ENCODE assay signal across 27 cellular contexts in genomic region chrX:11967986-11968385, GRCh38.
A peak's percentile ranks its signal among the peaks of the same experiment; 100 is the strongest.
DNase-seq lines count a peak whose midpoint lies in the region; ATAC-seq and TF ChIP-seq lines count a peak whose summit lies in the region.
"Had no signal": no experiment of that assay in that cellular context is flagged by ENCODE, and none has a peak within 500 bp of the region (broad histone marks: within the 10 kb centered on the region; RNA-seq: fewer than 3 reads in every experiment).

No MANE protein-coding gene starts in this region.

- no peak overlapping the region for H3K4me2 ChIP-seq in neural progenitor cell

- H3K4me3 ChIP-seq in neural progenitor cell (no peak overlapping the region), vagina (no peak overlapping the region)
- H3K4me3 ChIP-seq: thyroid gland had no signal

- DNase-seq in Calu3: peak; percentile 16
- DNase-seq in NCI-H69 (lab: John Stamatoyannopoulos, UW): peak; percentile 31
- DNase-seq in dermis blood vessel endothelial cell: peak; percentile 32
- DNase-seq in neural progenitor cell (ENCODE audit: low spot score): no peak
- no peak for DNase-seq in anterior cingulate cortex (lab: John Stamatoyannopoulos, UW)
- no peak for DNase-seq in vagina (ENCODE audit: extremely low spot score in 2 of 2)
- DNase-seq: activated CD4-positive, alpha-beta memory T cell treated with anti-CD3 and anti-CD28 coated beads, Interleukin-2, amount 10 ng/mL, durations not matched to agents 7 days and 5 days; activated CD8-positive, alpha-beta memory T cell treated with anti-CD3 and anti-CD28 coated beads, Interleukin-2, amount 50 U/mL, for 4 hours; activated naive CD4-positive, alpha-beta T cell treated with anti-CD3 and anti-CD28 coated beads, Interleukin-2, amount 50 U/mL, for 16 hours; amniotic stem cell; CD8-positive, alpha-beta memory T cell; DMS153; glutamatergic neuron; KG1; NCI-H2171 treated with DMSO at 0.1 percent for 48 hours; NCI-H510A; NK-92 treated with Interleukin-12 subunit alpha and Interleukin-12 subunit beta, amount 100 ng/mL, for 24 hours; stimulated activated CD4-positive, alpha-beta T cell treated with anti-CD3 and anti-CD28 coated beads, Interleukin-4, amount 100 ng/mL, for 1 hour; T-helper 17 cell; thyroid gland had no signal

- no peaks in the 10 kb centered on the region for H3K27me3 ChIP-seq in neural progenitor cell
- no peaks in the 10 kb centered on the region for H3K27me3 ChIP-seq in vagina
- H3K27me3 ChIP-seq: thyroid gland had no signal

- no peaks in the 10 kb centered on the region for H3K9me3 ChIP-seq in neural progenitor cell (ENCODE audit: low read depth)
- no peaks in the 10 kb centered on the region for H3K9me3 ChIP-seq in vagina
- H3K9me3 ChIP-seq: thyroid gland had no signal

- TF ChIP-seq CTCF in Calu3 (IDR thresholded peaks at IDR 0.05; ENCODE audit: unreplicated experiment): no peak
- no peak for TF ChIP-seq CTCF in neural progenitor cell (IDR thresholded peaks at IDR 0.05)
- no peak for TF ChIP-seq CTCF in vagina (IDR thresholded peaks at IDR 0.05)

- intact Hi-C loops in Calu3 (cut with micrococcal nuclease; ENCODE audit: unreplicated experiment) (loop anchor here (5.0 to 10.0 kb wide), 3 partner anchors 39 to 107 kb away; no protein-coding TSS in a partner anchor), vagina (cut with DNase I) (no loop called here)

- H3K27ac ChIP-seq in neural progenitor cell (no peak overlapping the region), vagina (no peak overlapping the region)
- H3K27ac ChIP-seq: thyroid gland had no signal

- no peaks in the 10 kb centered on the region for H3F3A ChIP-seq in neural progenitor cell (ENCODE audit: low read depth)

- TF ChIP-seq POLR2A in vagina (IDR thresholded peaks at IDR 0.05): no peak

- H3K36me3 Mint-ChIP-seq in Calu3 (ENCODE audit: insufficient read depth, unreplicated experiment) (no peaks in the 10 kb centered on the region), neural progenitor cell (no peaks in the 10 kb centered on the region)
- H3K36me3 Mint-ChIP-seq: CD8-positive, alpha-beta memory T cell had no signal

- H3K4me1 ChIP-seq in neural progenitor cell (no peaks in the 10 kb centered on the region), vagina (no peaks in the 10 kb centered on the region)
- H3K4me1 ChIP-seq: thyroid gland had no signal

- peaks cover 55% of the 10 kb centered on the region for H3K4me1 Mint-ChIP-seq in Calu3 (ENCODE audit: low read depth, unreplicated experiment)
- H3K4me1 Mint-ChIP-seq in neural progenitor cell: peaks cover 2% of the 10 kb centered on the region
- H3K4me1 Mint-ChIP-seq: activated CD4-positive, alpha-beta memory T cell treated with anti-CD3 and anti-CD28 coated beads, Interleukin-2, amount 10 ng/mL, durations not matched to agents 7 days and 5 days; B cell; CD8-positive, alpha-beta memory T cell; T-helper 17 cell had no signal

- H3K9me3 Mint-ChIP-seq in Calu3 (ENCODE audit: low read depth, unreplicated experiment): no peaks in the 10 kb centered on the region
- peaks cover 2% of the 10 kb centered on the region for H3K9me3 Mint-ChIP-seq in neural progenitor cell
- H3K9me3 Mint-ChIP-seq: activated CD4-positive, alpha-beta memory T cell treated with anti-CD3 and anti-CD28 coated beads, Interleukin-2, amount 10 ng/mL, durations not matched to agents 7 days and 5 days; activated T-helper 1 cell treated with anti-CD3 and anti-CD28 coated beads, Interleukin-12 subunit alpha, Interleukin-12 subunit beta, Interleukin-2, Interleukin-4 antibody, amounts not matched to agents 30 ng/mL and 10 ng/mL and 1 ng/mL, durations not matched to agents 14 hours and 24 hours and 36 hours; CD8-positive, alpha-beta memory T cell had no signal

- H3K4me3 Mint-ChIP-seq in Calu3 (ENCODE audit: low read depth, unreplicated experiment): no peak overlapping the region
- H3K4me3 Mint-ChIP-seq in neural progenitor cell: no peak overlapping the region
- H3K4me3 Mint-ChIP-seq: activated CD4-positive, alpha-beta memory T cell treated with anti-CD3 and anti-CD28 coated beads, Interleukin-2, amount 10 ng/mL, durations not matched to agents 7 days and 5 days; activated T-helper 1 cell treated with anti-CD3 and anti-CD28 coated beads, Interleukin-12 subunit alpha, Interleukin-12 subunit beta, Interleukin-2, Interleukin-4 antibody, amounts not matched to agents 30 ng/mL and 10 ng/mL and 1 ng/mL, durations not matched to agents 14 hours and 24 hours and 36 hours; B cell; CD8-positive, alpha-beta memory T cell; T-helper 17 cell had no signal

- ATAC-seq in HG03139 (IDR thresholded peaks at IDR 0.05; ENCODE audit: unreplicated experiment) (no peak), HG02981 (IDR thresholded peaks at IDR 0.05; ENCODE audit: unreplicated experiment) (no peak)
- ATAC-seq: left lobe of liver, Right ventricle myocardium inferior, sciatic nerve, T-helper 17 cell had no signal

- H3K27me3 Mint-ChIP-seq in Calu3 (ENCODE audit: unreplicated experiment) (no peaks in the 10 kb centered on the region), neural progenitor cell (ENCODE audit: insufficient read depth, low read depth) (no peaks in the 10 kb centered on the region)
- H3K27me3 Mint-ChIP-seq: activated CD4-positive, alpha-beta memory T cell treated with anti-CD3 and anti-CD28 coated beads, Interleukin-2, amount 10 ng/mL, durations not matched to agents 7 days and 5 days; B cell had no signal

- CTCF ChIA-PET in Calu3 (lab: Charles Lee): interaction anchor here (0.7 to 1.9 kb wide), 5 partner anchors 9 to 307 kb away, joined by 3 to 8 read pairs (median 4); no protein-coding TSS in a partner anchor

- no peaks in the 10 kb centered on the region for H3K79me2 ChIP-seq in neural progenitor cell (ENCODE audit: low read depth)

- no peaks in the 10 kb centered on the region for H3K36me3 ChIP-seq in neural progenitor cell
- no peaks in the 10 kb centered on the region for H3K36me3 ChIP-seq in vagina
- H3K36me3 ChIP-seq: thyroid gland had no signal

- H3K9ac ChIP-seq in neural progenitor cell: no peak overlapping the region

- no peak overlapping the region for H2AFZ ChIP-seq in neural progenitor cell (replicated peaks)

- no TSS peak for BruUV-seq in Calu3 (replicated peaks; lab: Mats Ljungman, UMichigan)

- no peaks in the 10 kb centered on the region for H4K20me1 ChIP-seq in neural progenitor cell (ENCODE audit: low read depth)

- H3K27ac Mint-ChIP-seq in Calu3 (ENCODE audit: unreplicated experiment) (peak overlapping the region; percentile 83), neural progenitor cell (peak overlapping the region; percentile 37)
- H3K27ac Mint-ChIP-seq: activated CD4-positive, alpha-beta memory T cell treated with anti-CD3 and anti-CD28 coated beads, Interleukin-2, amount 10 ng/mL, durations not matched to agents 7 days and 5 days; activated T-helper 1 cell treated with anti-CD3 and anti-CD28 coated beads, Interleukin-12 subunit alpha, Interleukin-12 subunit beta, Interleukin-2, Interleukin-4 antibody, amounts not matched to agents 30 ng/mL and 10 ng/mL and 1 ng/mL, durations not matched to agents 14 hours and 24 hours and 36 hours; B cell; CD8-positive, alpha-beta memory T cell; T-helper 17 cell had no signal

Comparison
In these comparisons a context has a peak if more than half of its experiments do, and no peak if none do; other contexts are left out.
1. DNase-seq: peak in Calu3 (single experiment), NCI-H69 (single experiment) and dermis blood vessel endothelial cell (single experiment); none in neural progenitor cell (single experiment), anterior cingulate cortex (0 of 58) and vagina (0 of 2).